Comparison of ENCODE assay signal across 1 cellular context in genomic region chr2:43132523-43133301, GRCh38.
TF ChIP-seq lines count a peak whose summit lies in the region.

No MANE protein-coding gene starts in this region.

TF ChIP-seq in GM12878, 131 proteins besides CTCF, POLR2A, EP300 and RAD21 (continued from another document):
- TF ChIP-seq SKIL (IDR thresholded peaks at IDR 0.05; ENCODE audit: low read depth, poor library complexity, severe bottlenecking) (no peak), CHD1 (IDR thresholded peaks at IDR 0.05; ENCODE audit: low read depth, low read length) (no peak), YBX1 (IDR thresholded peaks at IDR 0.05) (no peak), LARP7 (IDR thresholded peaks at IDR 0.05) (no peak), NR2C2 (IDR thresholded peaks at IDR 0.05; ENCODE audit: borderline replicate concordance, control insufficient read depth, insufficient read length, low read depth) (no peak), CEBPZ (IDR thresholded peaks at IDR 0.05; ENCODE audit: low read depth, low read length) (no peak), FOXM1 (IDR thresholded peaks at IDR 0.05; ENCODE audit: low read depth, low read length) (no peak), CEBPB (IDR thresholded peaks at IDR 0.05; ENCODE audit: borderline replicate concordance in 1 of 2, low read depth in 2 of 2, low read length in 2 of 2) (no peak), PAX8 (IDR thresholded peaks at IDR 0.05) (no peak)
